Comparison of ENCODE assay signal across 1 cellular context in the genomic region with DNA sequence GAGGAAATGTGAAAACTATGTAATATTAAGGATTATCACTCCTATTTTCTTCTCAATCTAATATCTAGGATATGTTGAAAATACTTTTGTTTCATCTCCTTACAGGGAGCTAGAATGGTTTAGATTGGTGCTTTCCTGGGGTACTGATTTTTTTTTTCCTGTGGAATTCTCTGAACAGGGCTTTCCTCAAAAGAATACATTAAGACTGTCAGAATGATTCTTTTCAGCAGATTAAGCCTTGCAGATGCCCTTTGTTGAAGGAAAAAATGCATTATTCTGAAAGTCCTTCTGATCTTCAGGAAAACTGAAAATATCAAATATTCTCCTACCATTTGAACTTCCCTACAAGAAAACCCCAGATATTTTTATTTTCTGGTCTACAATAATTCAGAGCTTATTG.
TF ChIP-seq lines count a peak whose summit lies in the region.

No MANE protein-coding gene starts in this region.

TF ChIP-seq in GM23338, 12 proteins besides CTCF, POLR2A, EP300 and RAD21 (continued from another document):
- TF ChIP-seq, protein P1, sequence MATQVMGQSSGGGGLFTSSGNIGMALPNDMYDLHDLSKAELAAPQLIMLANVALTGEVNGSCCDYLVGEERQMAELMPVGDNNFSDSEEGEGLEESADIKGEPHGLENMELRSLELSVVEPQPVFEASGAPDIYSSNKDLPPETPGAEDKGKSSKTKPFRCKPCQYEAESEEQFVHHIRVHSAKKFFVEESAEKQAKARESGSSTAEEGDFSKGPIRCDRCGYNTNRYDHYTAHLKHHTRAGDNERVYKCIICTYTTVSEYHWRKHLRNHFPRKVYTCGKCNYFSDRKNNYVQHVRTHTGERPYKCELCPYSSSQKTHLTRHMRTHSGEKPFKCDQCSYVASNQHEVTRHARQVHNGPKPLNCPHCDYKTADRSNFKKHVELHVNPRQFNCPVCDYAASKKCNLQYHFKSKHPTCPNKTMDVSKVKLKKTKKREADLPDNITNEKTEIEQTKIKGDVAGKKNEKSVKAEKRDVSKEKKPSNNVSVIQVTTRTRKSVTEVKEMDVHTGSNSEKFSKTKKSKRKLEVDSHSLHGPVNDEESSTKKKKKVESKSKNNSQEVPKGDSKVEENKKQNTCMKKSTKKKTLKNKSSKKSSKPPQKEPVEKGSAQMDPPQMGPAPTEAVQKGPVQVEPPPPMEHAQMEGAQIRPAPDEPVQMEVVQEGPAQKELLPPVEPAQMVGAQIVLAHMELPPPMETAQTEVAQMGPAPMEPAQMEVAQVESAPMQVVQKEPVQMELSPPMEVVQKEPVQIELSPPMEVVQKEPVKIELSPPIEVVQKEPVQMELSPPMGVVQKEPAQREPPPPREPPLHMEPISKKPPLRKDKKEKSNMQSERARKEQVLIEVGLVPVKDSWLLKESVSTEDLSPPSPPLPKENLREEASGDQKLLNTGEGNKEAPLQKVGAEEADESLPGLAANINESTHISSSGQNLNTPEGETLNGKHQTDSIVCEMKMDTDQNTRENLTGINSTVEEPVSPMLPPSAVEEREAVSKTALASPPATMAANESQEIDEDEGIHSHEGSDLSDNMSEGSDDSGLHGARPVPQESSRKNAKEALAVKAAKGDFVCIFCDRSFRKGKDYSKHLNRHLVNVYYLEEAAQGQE (IDR thresholded peaks at IDR 0.05; ENCODE audit: unreplicated experiment) = no peak
- TF ChIP-seq STAT1 (IDR thresholded peaks at IDR 0.05; ENCODE audit: unreplicated experiment) (no peak), ZNF331 (CRISPR knock-in tag; IDR thresholded peaks at IDR 0.05; ENCODE audit: low read depth) (no peak), JUNB (IDR thresholded peaks at IDR 0.05; ENCODE audit: unreplicated experiment) (no peak), EZH2phosphoT487 (IDR thresholded peaks at IDR 0.05; ENCODE audit: unreplicated experiment) (no peak), NANOG (IDR thresholded peaks at IDR 0.05; ENCODE audit: borderline replicate concordance) (no peak), POLR2AphosphoS5 (IDR thresholded peaks at IDR 0.05; ENCODE audit: low read depth) (no peak)
- TF ChIP-seq, protein P2, sequence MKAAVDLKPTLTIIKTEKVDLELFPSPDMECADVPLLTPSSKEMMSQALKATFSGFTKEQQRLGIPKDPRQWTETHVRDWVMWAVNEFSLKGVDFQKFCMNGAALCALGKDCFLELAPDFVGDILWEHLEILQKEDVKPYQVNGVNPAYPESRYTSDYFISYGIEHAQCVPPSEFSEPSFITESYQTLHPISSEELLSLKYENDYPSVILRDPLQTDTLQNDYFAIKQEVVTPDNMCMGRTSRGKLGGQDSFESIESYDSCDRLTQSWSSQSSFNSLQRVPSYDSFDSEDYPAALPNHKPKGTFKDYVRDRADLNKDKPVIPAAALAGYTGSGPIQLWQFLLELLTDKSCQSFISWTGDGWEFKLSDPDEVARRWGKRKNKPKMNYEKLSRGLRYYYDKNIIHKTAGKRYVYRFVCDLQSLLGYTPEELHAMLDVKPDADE (IDR thresholded peaks at IDR 0.05) = no peak
